39 cellular contexts compared by ENCODE assay signal in genomic region chr6:40056865-40057264, GRCh38.
"Had no signal": no experiment of that assay in that cellular context is flagged by ENCODE, and none has a peak within 500 bp of the region (broad histone marks: within the 10 kb centered on the region; RNA-seq: fewer than 3 reads in every experiment).

No MANE protein-coding gene starts in this region.

- FAIRE-seq: bronchial epithelial cell, TTC549 had no signal

- ATAC-seq: activated CD8-positive, alpha-beta T cell treated with anti-CD3 and anti-CD28 coated beads for 36 hours; activated naive CD4-positive, alpha-beta T cell treated with anti-CD3 and anti-CD28 coated beads, Interleukin-2, amount 50 U/mL, for 72 hours; activated T-cell treated with anti-CD3 and anti-CD28 coated beads, Interleukin-2, amount 50 U/mL, for 4 hours; activated T-cell treated with anti-CD3 and anti-CD28 coated beads, Interleukin-2, amount 50 U/mL, for 72 hours; activated T-helper 17 cell treated with anti-CD3 and anti-CD28 coated beads, Interleukin-2, amount 50 U/mL, for 72 hours had no signal

- H3K9me3 Mint-ChIP-seq: activated CD4-positive, alpha-beta memory T cell treated with anti-CD3 and anti-CD28 coated beads for 36 hours; activated naive CD8-positive, alpha-beta T cell treated with anti-CD3 and anti-CD28 coated beads for 36 hours; activated T-cell treated with anti-CD3 and anti-CD28 coated beads, Interleukin-2, amount 50 U/mL, for 4 hours; activated T-cell treated with anti-CD3 and anti-CD28 coated beads, Interleukin-2, amount 50 U/mL, for 72 hours; activated T-helper 1 cell treated with anti-CD3 and anti-CD28 coated beads, Interleukin-12 subunit alpha, Interleukin-12 subunit beta, Interleukin-2, Interleukin-4 antibody, amounts not matched to agents 30 ng/mL and 10 ng/mL and 1 ng/mL, durations not matched to agents 14 hours and 24 hours and 36 hours; activated T-helper 17 cell treated with anti-CD3 and anti-CD28 coated beads, Interleukin-2, amount 50 U/mL, for 72 hours; T-helper 1 cell treated with Interleukin-12 subunit alpha and Interleukin-12 subunit beta and Interleukin-4 antibody, amounts not matched to agents 30 μg/mL and 1 μg/mL, for 36 hours; T-helper 2 cell treated with Interferon-gamma antibody and Interleukin-4, amounts not matched to agents 5 μg/mL and 100 μg/mL, for 36 hours had no signal

- H3K4me1 Mint-ChIP-seq: activated B cell treated with CpG ODN at 0.5 μM for 24 hours; activated CD4-positive, alpha-beta T cell treated with anti-CD3 and anti-CD28 coated beads, Interleukin-2, amount 10 ng/mL, durations not matched to agents 24 days and 14 days; activated naive CD8-positive, alpha-beta T cell treated with anti-CD3 and anti-CD28 coated beads for 36 hours; activated T-helper 17 cell treated with anti-CD3 and anti-CD28 coated beads, Interleukin-2, amount 50 U/mL, for 72 hours; brain; central memory CD8-positive, alpha-beta T cell had no signal

- H3K27me3 Mint-ChIP-seq: activated B cell treated with CpG ODN at 0.5 μM for 24 hours; activated CD4-positive, alpha-beta memory T cell treated with anti-CD3 and anti-CD28 coated beads for 36 hours; activated T-helper 17 cell treated with anti-CD3 and anti-CD28 coated beads, Interleukin-2, amount 50 U/mL, for 72 hours had no signal

- H3K27ac ChIP-seq: adrenal gland, ascending aorta, cardiac muscle cell, VCaP had no signal

- H3K36me3 ChIP-seq: adrenal gland, ascending aorta, cardiac muscle cell had no signal

- H3K27me3 ChIP-seq: adrenal gland, ascending aorta, cardiac muscle cell had no signal

- H3K4me3 ChIP-seq: adrenal gland, ascending aorta, cardiac muscle cell had no signal

- H3K27ac Mint-ChIP-seq: activated B cell treated with CpG ODN at 0.5 μM for 24 hours; activated CD4-positive, alpha-beta memory T cell treated with anti-CD3 and anti-CD28 coated beads for 36 hours; activated CD4-positive, alpha-beta T cell treated with anti-CD3 and anti-CD28 coated beads, Interleukin-2, amount 10 ng/mL, durations not matched to agents 24 days and 14 days; activated CD8-positive, alpha-beta T cell treated with anti-CD3 and anti-CD28 coated beads for 36 hours; activated naive CD4-positive, alpha-beta T cell treated with anti-CD3 and anti-CD28 coated beads for 36 hours; activated naive CD4-positive, alpha-beta T cell treated with anti-CD3 and anti-CD28 coated beads, Interleukin-2, amount 50 U/mL, for 72 hours; activated naive CD8-positive, alpha-beta T cell treated with anti-CD3 and anti-CD28 coated beads for 36 hours; activated T-cell treated with anti-CD3 and anti-CD28 coated beads, Interleukin-2, amount 50 U/mL, for 72 hours; activated T-helper 1 cell treated with anti-CD3 and anti-CD28 coated beads, Interleukin-12 subunit alpha, Interleukin-12 subunit beta, Interleukin-2, Interleukin-4 antibody, amounts not matched to agents 30 ng/mL and 10 ng/mL and 1 ng/mL, durations not matched to agents 14 hours and 24 hours and 36 hours; activated T-helper 17 cell treated with anti-CD3 and anti-CD28 coated beads, Interleukin-2, amount 50 U/mL, for 72 hours; brain; T-helper 1 cell treated with Interleukin-12 subunit alpha and Interleukin-12 subunit beta and Interleukin-4 antibody, amounts not matched to agents 30 μg/mL and 1 μg/mL, for 36 hours; T-helper 2 cell treated with Interferon-gamma antibody and Interleukin-4, amounts not matched to agents 5 μg/mL and 100 μg/mL, for 36 hours had no signal

- H3K4me3 Mint-ChIP-seq: activated B cell treated with CpG ODN at 0.5 μM for 24 hours; activated CD4-positive, alpha-beta memory T cell treated with anti-CD3 and anti-CD28 coated beads for 36 hours; activated CD4-positive, alpha-beta T cell treated with anti-CD3 and anti-CD28 coated beads, Interleukin-2, amount 10 ng/mL, durations not matched to agents 24 days and 14 days; activated CD8-positive, alpha-beta T cell treated with anti-CD3 and anti-CD28 coated beads for 36 hours; activated naive CD4-positive, alpha-beta T cell treated with anti-CD3 and anti-CD28 coated beads for 36 hours; activated naive CD8-positive, alpha-beta T cell treated with anti-CD3 and anti-CD28 coated beads for 36 hours; activated T-cell treated with anti-CD3 and anti-CD28 coated beads, Interleukin-2, amount 50 U/mL, for 4 hours; activated T-cell treated with anti-CD3 and anti-CD28 coated beads, Interleukin-2, amount 50 U/mL, for 72 hours; activated T-helper 1 cell treated with anti-CD3 and anti-CD28 coated beads, Interleukin-12 subunit alpha, Interleukin-12 subunit beta, Interleukin-2, Interleukin-4 antibody, amounts not matched to agents 30 ng/mL and 10 ng/mL and 1 ng/mL, durations not matched to agents 14 hours and 24 hours and 36 hours; activated T-helper 17 cell treated with anti-CD3 and anti-CD28 coated beads, Interleukin-2, amount 50 U/mL, for 72 hours; brain; central memory CD8-positive, alpha-beta T cell; T-helper 1 cell treated with Interleukin-12 subunit alpha and Interleukin-12 subunit beta and Interleukin-4 antibody, amounts not matched to agents 30 μg/mL and 1 μg/mL, for 36 hours; T-helper 2 cell treated with Interferon-gamma antibody and Interleukin-4, amounts not matched to agents 5 μg/mL and 100 μg/mL, for 36 hours had no signal

- H3K9me3 ChIP-seq: adrenal gland, ascending aorta had no signal

- H3K4me1 ChIP-seq: adrenal gland, ascending aorta had no signal

- DNase-seq: activated B cell treated with CpG ODN at 0.5 μM for 24 hours; activated CD4-positive, alpha-beta memory T cell treated with anti-CD3 and anti-CD28 coated beads for 36 hours; activated CD4-positive, alpha-beta T cell treated with anti-CD3 and anti-CD28 coated beads for 4 hours; activated CD4-positive, alpha-beta T cell treated with anti-CD3 and anti-CD28 coated beads, Interleukin-2, amount 10 ng/mL, durations not matched to agents 24 days and 14 days; activated CD4-positive, alpha-beta T cell treated with anti-CD3 and anti-CD28 coated beads, Interleukin-2, amount 50 U/mL, for 1 hour; activated CD4-positive, alpha-beta T cell treated with anti-CD3 and anti-CD28 coated beads, Interleukin-2, amount 50 U/mL, for 4 hours; activated CD4-positive, CD25-positive, alpha-beta regulatory T cell treated with anti-CD3 and anti-CD28 coated beads, Interleukin-2, amount 50 U/mL, for 72 hours; activated CD8-positive, alpha-beta memory T cell treated with anti-CD3 and anti-CD28 coated beads, Interleukin-2, amount 50 U/mL, for 4 hours; activated CD8-positive, alpha-beta T cell treated with anti-CD3 and anti-CD28 coated beads for 36 hours; activated effector memory CD4-positive, alpha-beta T cell treated with anti-CD3 and anti-CD28 coated beads, Interleukin-2, amount 50 U/mL, for 16 hours; activated gamma-delta T cell treated with Interleukin-2 at 50 U/mL for 16 hours; activated naive CD4-positive, alpha-beta T cell; activated naive CD4-positive, alpha-beta T cell treated with anti-CD3 and anti-CD28 coated beads for 36 hours; activated naive CD4-positive, alpha-beta T cell treated with anti-CD3 and anti-CD28 coated beads, Interleukin-2, amount 50 U/mL, for 16 hours; activated naive CD8-positive, alpha-beta T cell treated with anti-CD3 and anti-CD28 coated beads for 36 hours; activated T-cell treated with anti-CD3 and anti-CD28 coated beads for 4 hours; activated T-cell treated with anti-CD3 and anti-CD28 coated beads, Interleukin-2, amount 50 U/mL, for 1 hour; activated T-cell treated with anti-CD3 and anti-CD28 coated beads, Interleukin-2, amount 50 U/mL, for 4 hours; activated T-cell treated with anti-CD3 and anti-CD28 coated beads, Interleukin-2, amount 50 U/mL, for 72 hours; adrenal gland; amniotic stem cell; anterior cingulate cortex; caudate nucleus; cerebellar nuclear complex; T-helper 1 cell; T-helper 2 cell; T-helper 9 cell had no signal

- H3K36me3 Mint-ChIP-seq: activated CD4-positive, alpha-beta memory T cell treated with anti-CD3 and anti-CD28 coated beads for 36 hours; activated naive CD4-positive, alpha-beta T cell treated with anti-CD3 and anti-CD28 coated beads, Interleukin-2, amount 50 U/mL, for 72 hours; activated naive CD8-positive, alpha-beta T cell treated with anti-CD3 and anti-CD28 coated beads for 36 hours; brain had no signal
